Comparison of ENCODE assay signal across 1 cellular context in the genomic region with DNA sequence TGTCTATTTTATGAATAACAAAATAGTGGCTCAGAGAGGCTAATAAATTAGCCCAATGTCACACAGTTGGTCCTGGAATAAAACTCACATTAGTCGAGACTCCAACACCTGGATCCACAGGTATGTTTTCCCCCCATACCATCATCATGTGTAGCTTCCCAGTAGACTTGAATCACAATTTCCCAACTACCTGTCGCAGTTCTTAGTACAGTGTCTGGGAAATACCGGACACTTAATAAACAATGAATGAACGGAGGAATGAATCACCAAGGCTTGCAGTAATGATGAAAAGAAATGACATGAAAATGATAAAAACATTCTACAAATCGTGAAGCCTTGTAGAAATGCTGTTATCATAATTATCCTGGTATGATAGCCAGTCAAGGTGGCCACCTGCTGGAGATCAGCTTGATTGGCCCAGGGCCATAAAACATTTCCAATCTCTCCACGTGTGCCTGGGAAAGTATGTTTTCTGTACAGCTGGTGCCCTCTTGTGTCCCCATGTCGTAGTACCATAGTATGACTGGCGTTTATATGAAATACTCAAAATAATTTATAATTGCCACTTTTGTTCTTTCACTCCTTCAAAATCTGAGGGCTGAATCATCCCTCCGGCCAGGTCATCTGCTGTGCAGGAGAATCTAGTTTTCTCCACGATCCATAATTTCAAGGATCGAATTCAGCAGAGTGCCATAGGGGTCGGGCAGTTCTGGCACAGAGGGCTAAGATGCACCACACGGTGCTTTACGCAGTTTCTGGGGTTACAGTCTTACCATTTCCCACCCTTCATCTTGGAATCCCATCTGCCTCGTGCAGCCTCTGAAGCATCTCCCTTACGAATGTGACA.
TF ChIP-seq lines count a peak whose summit lies in the region.

No MANE protein-coding gene starts in this region.

TF ChIP-seq in HepG2, 621 proteins besides CTCF, POLR2A, EP300 and RAD21 (continued from another document and continues in another):
- TF ChIP-seq, protein P1, sequence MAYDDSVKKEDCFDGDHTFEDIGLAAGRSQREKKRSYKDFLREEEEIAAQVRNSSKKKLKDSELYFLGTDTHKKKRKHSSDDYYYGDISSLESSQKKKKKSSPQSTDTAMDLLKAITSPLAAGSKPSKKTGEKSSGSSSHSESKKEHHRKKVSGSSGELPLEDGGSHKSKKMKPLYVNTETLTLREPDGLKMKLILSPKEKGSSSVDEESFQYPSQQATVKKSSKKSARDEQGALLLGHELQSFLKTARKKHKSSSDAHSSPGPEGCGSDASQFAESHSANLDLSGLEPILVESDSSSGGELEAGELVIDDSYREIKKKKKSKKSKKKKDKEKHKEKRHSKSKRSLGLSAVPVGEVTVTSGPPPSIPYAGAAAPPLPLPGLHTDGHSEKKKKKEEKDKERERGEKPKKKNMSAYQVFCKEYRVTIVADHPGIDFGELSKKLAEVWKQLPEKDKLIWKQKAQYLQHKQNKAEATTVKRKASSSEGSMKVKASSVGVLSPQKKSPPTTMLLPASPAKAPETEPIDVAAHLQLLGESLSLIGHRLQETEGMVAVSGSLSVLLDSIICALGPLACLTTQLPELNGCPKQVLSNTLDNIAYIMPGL (CRISPR knock-in tag; IDR thresholded peaks at IDR 0.05; ENCODE audit: borderline replicate concordance in 1 of 2, low read depth in 1 of 2), result 0 out of 4 replicates have a peak, but pooled peaks of 1 of the 2 experiments have one; percentile 39
- TF ChIP-seq STAG1 (CRISPR knock-in tag; IDR thresholded peaks at IDR 0.05) (peak; percentile 90), SMAD3 (CRISPR knock-in tag; IDR thresholded peaks at IDR 0.05) (0 out of 2 replicates have a peak, but pooled peaks have one; percentile 30), REL (CRISPR knock-in tag; conservative IDR thresholded peaks at IDR 0.05) (no peak), EHMT2 (IDR thresholded peaks at IDR 0.05; ENCODE audit: borderline replicate concordance, low read depth, low read length) (no peak), ZNF317 (CRISPR knock-in tag; IDR thresholded peaks at IDR 0.05) (no peak), ZFP41 (CRISPR knock-in tag; IDR thresholded peaks at IDR 0.05; ENCODE audit: borderline replicate concordance) (no peak), ZNF326 (CRISPR knock-in tag; IDR thresholded peaks at IDR 0.05; ENCODE audit: borderline replicate concordance) (no peak), CREM (IDR thresholded peaks at IDR 0.05) (no peak), CREM (CRISPR knock-in tag; IDR thresholded peaks at IDR 0.05) (no peak), U2AF1 (optimal IDR thresholded peaks at IDR 0.05; ENCODE audit: low read depth, low read length) (no peak), KDM3A (CRISPR knock-in tag; IDR thresholded peaks at IDR 0.05; ENCODE audit: low read depth) (no peak), RARA (CRISPR knock-in tag; IDR thresholded peaks at IDR 0.05) (no peak), ZNF75D (CRISPR knock-in tag; IDR thresholded peaks at IDR 0.05; ENCODE audit: borderline replicate concordance) (no peak), MIXL1 (CRISPR knock-in tag; IDR thresholded peaks at IDR 0.05) (0 out of 2 replicates have a peak, but pooled peaks have one; percentile 30), FOXK1 (CRISPR knock-in tag; IDR thresholded peaks at IDR 0.05; ENCODE audit: borderline replicate concordance, low read depth) (no peak), SIN3B (IDR thresholded peaks at IDR 0.05; ENCODE audit: low read length) (no peak), HOXD1 (CRISPR knock-in tag; IDR thresholded peaks at IDR 0.05) (no peak), MAFG (CRISPR knock-in tag; IDR thresholded peaks at IDR 0.05) (no peak)
- TF ChIP-seq, protein P2, sequence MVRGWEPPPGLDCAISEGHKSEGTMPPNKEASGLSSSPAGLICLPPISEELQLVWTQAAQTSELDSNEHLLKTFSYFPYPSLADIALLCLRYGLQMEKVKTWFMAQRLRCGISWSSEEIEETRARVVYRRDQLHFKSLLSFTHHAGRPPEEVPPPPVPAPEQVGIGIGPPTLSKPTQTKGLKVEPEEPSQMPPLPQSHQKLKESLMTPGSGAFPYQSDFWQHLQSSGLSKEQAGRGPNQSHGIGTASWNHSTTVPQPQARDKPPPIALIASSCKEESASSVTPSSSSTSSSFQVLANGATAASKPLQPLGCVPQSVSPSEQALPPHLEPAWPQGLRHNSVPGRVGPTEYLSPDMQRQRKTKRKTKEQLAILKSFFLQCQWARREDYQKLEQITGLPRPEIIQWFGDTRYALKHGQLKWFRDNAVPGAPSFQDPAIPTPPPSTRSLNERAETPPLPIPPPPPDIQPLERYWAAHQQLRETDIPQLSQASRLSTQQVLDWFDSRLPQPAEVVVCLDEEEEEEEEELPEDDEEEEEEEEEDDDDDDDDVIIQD (CRISPR knock-in tag; IDR thresholded peaks at IDR 0.05; ENCODE audit: low read depth), result 0 out of 2 replicates have a peak, but pooled peaks have one; percentile 41
- TF ChIP-seq, protein P3, sequence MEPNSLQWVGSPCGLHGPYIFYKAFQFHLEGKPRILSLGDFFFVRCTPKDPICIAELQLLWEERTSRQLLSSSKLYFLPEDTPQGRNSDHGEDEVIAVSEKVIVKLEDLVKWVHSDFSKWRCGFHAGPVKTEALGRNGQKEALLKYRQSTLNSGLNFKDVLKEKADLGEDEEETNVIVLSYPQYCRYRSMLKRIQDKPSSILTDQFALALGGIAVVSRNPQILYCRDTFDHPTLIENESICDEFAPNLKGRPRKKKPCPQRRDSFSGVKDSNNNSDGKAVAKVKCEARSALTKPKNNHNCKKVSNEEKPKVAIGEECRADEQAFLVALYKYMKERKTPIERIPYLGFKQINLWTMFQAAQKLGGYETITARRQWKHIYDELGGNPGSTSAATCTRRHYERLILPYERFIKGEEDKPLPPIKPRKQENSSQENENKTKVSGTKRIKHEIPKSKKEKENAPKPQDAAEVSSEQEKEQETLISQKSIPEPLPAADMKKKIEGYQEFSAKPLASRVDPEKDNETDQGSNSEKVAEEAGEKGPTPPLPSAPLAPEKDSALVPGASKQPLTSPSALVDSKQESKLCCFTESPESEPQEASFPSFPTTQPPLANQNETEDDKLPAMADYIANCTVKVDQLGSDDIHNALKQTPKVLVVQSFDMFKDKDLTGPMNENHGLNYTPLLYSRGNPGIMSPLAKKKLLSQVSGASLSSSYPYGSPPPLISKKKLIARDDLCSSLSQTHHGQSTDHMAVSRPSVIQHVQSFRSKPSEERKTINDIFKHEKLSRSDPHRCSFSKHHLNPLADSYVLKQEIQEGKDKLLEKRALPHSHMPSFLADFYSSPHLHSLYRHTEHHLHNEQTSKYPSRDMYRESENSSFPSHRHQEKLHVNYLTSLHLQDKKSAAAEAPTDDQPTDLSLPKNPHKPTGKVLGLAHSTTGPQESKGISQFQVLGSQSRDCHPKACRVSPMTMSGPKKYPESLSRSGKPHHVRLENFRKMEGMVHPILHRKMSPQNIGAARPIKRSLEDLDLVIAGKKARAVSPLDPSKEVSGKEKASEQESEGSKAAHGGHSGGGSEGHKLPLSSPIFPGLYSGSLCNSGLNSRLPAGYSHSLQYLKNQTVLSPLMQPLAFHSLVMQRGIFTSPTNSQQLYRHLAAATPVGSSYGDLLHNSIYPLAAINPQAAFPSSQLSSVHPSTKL (CRISPR knock-in tag; IDR thresholded peaks at IDR 0.05), result peak; percentile 31; the same call in 1 of the 2 replicates
- TF ChIP-seq, protein P4, sequence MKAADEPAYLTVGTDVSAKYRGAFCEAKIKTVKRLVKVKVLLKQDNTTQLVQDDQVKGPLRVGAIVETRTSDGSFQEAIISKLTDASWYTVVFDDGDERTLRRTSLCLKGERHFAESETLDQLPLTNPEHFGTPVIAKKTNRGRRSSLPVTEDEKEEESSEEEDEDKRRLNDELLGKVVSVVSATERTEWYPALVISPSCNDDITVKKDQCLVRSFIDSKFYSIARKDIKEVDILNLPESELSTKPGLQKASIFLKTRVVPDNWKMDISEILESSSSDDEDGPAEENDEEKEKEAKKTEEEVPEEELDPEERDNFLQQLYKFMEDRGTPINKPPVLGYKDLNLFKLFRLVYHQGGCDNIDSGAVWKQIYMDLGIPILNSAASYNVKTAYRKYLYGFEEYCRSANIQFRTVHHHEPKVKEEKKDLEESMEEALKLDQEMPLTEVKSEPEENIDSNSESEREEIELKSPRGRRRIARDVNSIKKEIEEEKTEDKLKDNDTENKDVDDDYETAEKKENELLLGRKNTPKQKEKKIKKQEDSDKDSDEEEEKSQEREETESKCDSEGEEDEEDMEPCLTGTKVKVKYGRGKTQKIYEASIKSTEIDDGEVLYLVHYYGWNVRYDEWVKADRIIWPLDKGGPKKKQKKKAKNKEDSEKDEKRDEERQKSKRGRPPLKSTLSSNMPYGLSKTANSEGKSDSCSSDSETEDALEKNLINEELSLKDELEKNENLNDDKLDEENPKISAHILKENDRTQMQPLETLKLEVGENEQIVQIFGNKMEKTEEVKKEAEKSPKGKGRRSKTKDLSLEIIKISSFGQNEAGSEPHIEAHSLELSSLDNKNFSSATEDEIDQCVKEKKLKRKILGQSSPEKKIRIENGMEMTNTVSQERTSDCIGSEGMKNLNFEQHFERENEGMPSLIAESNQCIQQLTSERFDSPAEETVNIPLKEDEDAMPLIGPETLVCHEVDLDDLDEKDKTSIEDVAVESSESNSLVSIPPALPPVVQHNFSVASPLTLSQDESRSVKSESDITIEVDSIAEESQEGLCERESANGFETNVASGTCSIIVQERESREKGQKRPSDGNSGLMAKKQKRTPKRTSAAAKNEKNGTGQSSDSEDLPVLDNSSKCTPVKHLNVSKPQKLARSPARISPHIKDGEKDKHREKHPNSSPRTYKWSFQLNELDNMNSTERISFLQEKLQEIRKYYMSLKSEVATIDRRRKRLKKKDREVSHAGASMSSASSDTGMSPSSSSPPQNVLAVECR (CRISPR knock-in tag; IDR thresholded peaks at IDR 0.05; ENCODE audit: borderline replicate concordance), result no peak
- TF ChIP-seq, protein P5, sequence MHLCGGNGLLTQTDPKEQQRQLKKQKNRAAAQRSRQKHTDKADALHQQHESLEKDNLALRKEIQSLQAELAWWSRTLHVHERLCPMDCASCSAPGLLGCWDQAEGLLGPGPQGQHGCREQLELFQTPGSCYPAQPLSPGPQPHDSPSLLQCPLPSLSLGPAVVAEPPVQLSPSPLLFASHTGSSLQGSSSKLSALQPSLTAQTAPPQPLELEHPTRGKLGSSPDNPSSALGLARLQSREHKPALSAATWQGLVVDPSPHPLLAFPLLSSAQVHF (CRISPR knock-in tag; IDR thresholded peaks at IDR 0.05), result no peak
- TF ChIP-seq, protein P6, sequence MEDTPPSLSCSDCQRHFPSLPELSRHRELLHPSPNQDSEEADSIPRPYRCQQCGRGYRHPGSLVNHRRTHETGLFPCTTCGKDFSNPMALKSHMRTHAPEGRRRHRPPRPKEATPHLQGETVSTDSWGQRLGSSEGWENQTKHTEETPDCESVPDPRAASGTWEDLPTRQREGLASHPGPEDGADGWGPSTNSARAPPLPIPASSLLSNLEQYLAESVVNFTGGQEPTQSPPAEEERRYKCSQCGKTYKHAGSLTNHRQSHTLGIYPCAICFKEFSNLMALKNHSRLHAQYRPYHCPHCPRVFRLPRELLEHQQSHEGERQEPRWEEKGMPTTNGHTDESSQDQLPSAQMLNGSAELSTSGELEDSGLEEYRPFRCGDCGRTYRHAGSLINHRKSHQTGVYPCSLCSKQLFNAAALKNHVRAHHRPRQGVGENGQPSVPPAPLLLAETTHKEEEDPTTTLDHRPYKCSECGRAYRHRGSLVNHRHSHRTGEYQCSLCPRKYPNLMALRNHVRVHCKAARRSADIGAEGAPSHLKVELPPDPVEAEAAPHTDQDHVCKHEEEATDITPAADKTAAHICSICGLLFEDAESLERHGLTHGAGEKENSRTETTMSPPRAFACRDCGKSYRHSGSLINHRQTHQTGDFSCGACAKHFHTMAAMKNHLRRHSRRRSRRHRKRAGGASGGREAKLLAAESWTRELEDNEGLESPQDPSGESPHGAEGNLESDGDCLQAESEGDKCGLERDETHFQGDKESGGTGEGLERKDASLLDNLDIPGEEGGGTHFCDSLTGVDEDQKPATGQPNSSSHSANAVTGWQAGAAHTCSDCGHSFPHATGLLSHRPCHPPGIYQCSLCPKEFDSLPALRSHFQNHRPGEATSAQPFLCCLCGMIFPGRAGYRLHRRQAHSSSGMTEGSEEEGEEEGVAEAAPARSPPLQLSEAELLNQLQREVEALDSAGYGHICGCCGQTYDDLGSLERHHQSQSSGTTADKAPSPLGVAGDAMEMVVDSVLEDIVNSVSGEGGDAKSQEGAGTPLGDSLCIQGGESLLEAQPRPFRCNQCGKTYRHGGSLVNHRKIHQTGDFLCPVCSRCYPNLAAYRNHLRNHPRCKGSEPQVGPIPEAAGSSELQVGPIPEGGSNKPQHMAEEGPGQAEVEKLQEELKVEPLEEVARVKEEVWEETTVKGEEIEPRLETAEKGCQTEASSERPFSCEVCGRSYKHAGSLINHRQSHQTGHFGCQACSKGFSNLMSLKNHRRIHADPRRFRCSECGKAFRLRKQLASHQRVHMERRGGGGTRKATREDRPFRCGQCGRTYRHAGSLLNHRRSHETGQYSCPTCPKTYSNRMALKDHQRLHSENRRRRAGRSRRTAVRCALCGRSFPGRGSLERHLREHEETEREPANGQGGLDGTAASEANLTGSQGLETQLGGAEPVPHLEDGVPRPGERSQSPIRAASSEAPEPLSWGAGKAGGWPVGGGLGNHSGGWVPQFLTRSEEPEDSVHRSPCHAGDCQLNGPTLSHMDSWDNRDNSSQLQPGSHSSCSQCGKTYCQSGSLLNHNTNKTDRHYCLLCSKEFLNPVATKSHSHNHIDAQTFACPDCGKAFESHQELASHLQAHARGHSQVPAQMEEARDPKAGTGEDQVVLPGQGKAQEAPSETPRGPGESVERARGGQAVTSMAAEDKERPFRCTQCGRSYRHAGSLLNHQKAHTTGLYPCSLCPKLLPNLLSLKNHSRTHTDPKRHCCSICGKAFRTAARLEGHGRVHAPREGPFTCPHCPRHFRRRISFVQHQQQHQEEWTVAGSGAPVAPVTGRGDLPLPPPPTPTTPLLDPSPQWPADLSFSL (CRISPR knock-in tag; IDR thresholded peaks at IDR 0.05), result 0 out of 2 replicates have a peak, but pooled peaks have one; percentile 36
- TF ChIP-seq, protein P7, sequence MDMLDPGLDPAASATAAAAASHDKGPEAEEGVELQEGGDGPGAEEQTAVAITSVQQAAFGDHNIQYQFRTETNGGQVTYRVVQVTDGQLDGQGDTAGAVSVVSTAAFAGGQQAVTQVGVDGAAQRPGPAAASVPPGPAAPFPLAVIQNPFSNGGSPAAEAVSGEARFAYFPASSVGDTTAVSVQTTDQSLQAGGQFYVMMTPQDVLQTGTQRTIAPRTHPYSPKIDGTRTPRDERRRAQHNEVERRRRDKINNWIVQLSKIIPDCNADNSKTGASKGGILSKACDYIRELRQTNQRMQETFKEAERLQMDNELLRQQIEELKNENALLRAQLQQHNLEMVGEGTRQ (IDR thresholded peaks at IDR 0.05; ENCODE audit: low read depth, low read length), result peak; percentile 18; the same call in 1 of the 2 replicates
- TF ChIP-seq, protein P7 (CRISPR knock-in tag; IDR thresholded peaks at IDR 0.05; ENCODE audit: borderline replicate concordance), result no peak
